Comparison of ENCODE assay signal across 8 cellular contexts in genomic region chr11:2428322-2428795, GRCh38. TPM values are rescaled to one million over a fixed set of nuclear protein-coding genes. Genes with fewer than 3 reads are reported as not detected.
A peak's percentile ranks its signal among the peaks of the same experiment; 100 is the strongest.
DNase-seq lines count a peak whose midpoint lies in the region; ATAC-seq, FAIRE-seq and TF ChIP-seq lines count a peak whose summit lies in the region.

No MANE protein-coding gene starts in this region.

- H3K36me3 ChIP-seq in HAP-1 (replicated peaks) (no peaks in the 10 kb centered on the region), OCI-LY7 (ENCODE audit: insufficient read depth, low read length) (no peaks in the 10 kb centered on the region), trophoblast cell (ENCODE audit: control insufficient read depth in 1 of 2, insufficient read depth in 2 of 2, low read length in 2 of 2) (no peaks in the 10 kb centered on the region), upper lobe of left lung (no peaks in the 10 kb centered on the region)

- CTCF ChIA-PET in OCI-LY7 (lab: Charles Lee; ENCODE audit: unreplicated experiment): no interaction called here

- intact Hi-C loops in OCI-LY7 (cut with micrococcal nuclease; ENCODE audit: unreplicated experiment): loop anchor here (1.0 to 2.0 kb wide), 2 partner anchors 103 to 460 kb away; no protein-coding TSS in a partner anchor

- no peaks in the 10 kb centered on the region for H3K27me3 Mint-ChIP-seq in activated T-helper 17 cell treated with anti-CD3 and anti-CD28 coated beads, Interleukin-2, amount 50 U/mL, for 72 hours

- H3K27me3 ChIP-seq in HAP-1 (ENCODE audit: low read depth) (no peaks in the 10 kb centered on the region), trophoblast cell (ENCODE audit: insufficient read depth, low read length) (no peaks in the 10 kb centered on the region), upper lobe of left lung (no peaks in the 10 kb centered on the region)

- no peaks in the 10 kb centered on the region for H3K79me1 ChIP-seq in trophoblast cell (ENCODE audit: low read length)

- no peaks in the 10 kb centered on the region for H3K36me3 Mint-ChIP-seq in activated T-helper 17 cell treated with anti-CD3 and anti-CD28 coated beads, Interleukin-2, amount 50 U/mL, for 72 hours (ENCODE audit: low read depth)

- no TSS peak for BruUV-seq in OCI-LY7 (replicated peaks; lab: Mats Ljungman, UMichigan)

- H3K4me2 ChIP-seq in OCI-LY7 (ENCODE audit: low read length): no peak overlapping the region
- no peak overlapping the region for H3K4me2 ChIP-seq in trophoblast cell (ENCODE audit: low read length)

- DNase-seq in AG09319 (ENCODE audit: extremely low read depth, low read depth) (peak; percentile 1), HAP-1 (ENCODE audit: low spot score in 2 of 2) (peak; percentile 13 to 86), OCI-LY7 (ENCODE audit: low spot score) (peak; percentile 73), frontal cortex (ENCODE audit: low spot score in 2 of 2) (peak; percentile 62 to 74), trophoblast cell (peak; percentile 17 to 64), upper lobe of left lung (peak in 1 of 2 donors; percentile 79), NCI-H2227 treated with DMSO at 0.1 percent for 48 hours (lab: John Stamatoyannopoulos, UW) (no peak)

- H3K4me1 Mint-ChIP-seq in activated T-helper 17 cell treated with anti-CD3 and anti-CD28 coated beads, Interleukin-2, amount 50 U/mL, for 72 hours: no peaks in the 10 kb centered on the region

- no peaks in the 10 kb centered on the region for H3K9me3 ChIP-seq in HAP-1
- no peaks in the 10 kb centered on the region for H3K9me3 ChIP-seq in OCI-LY7 (ENCODE audit: low read length)
- peaks cover 17% of the 10 kb centered on the region for H3K9me3 ChIP-seq in trophoblast cell (ENCODE audit: insufficient read depth, low read depth, low read length)
- H3K9me3 ChIP-seq in upper lobe of left lung: no peaks in the 10 kb centered on the region

- POLR2A ChIA-PET in OCI-LY7 (lab: Charles Lee): no interaction called here

- H2AK5ac ChIP-seq in trophoblast cell (ENCODE audit: low read length): no peak overlapping the region

- TF ChIP-seq CTCF in AG09319 (IDR thresholded peaks at IDR 0.05; ENCODE audit: low read depth, low read length) (peak; percentile 75), OCI-LY7 (conservative IDR thresholded peaks at IDR 0.05; ENCODE audit: low read length) (peak; percentile 94), upper lobe of left lung (IDR thresholded peaks at IDR 0.05) (peak; percentile 88 to 95 (median 94))

- H4K91ac ChIP-seq in trophoblast cell (ENCODE audit: low read depth, low read length): no peak overlapping the region

- no peaks in the 10 kb centered on the region for H3K9me2 ChIP-seq in OCI-LY7 (ENCODE audit: insufficient read depth, low read length)

- no peak overlapping the region for H4K8ac ChIP-seq in trophoblast cell (ENCODE audit: low read depth, low read length)

- ATAC-seq in activated T-helper 17 cell treated with anti-CD3 and anti-CD28 coated beads, Interleukin-2, amount 50 U/mL, for 72 hours (replicated peaks): peak; percentile 89
- ATAC-seq in upper lobe of left lung (ENCODE audit: low FRiP score in 2 of 2): peak; percentile 64 to 75

- no peak overlapping the region for H3K4me3 Mint-ChIP-seq in activated T-helper 17 cell treated with anti-CD3 and anti-CD28 coated beads, Interleukin-2, amount 50 U/mL, for 72 hours

- H2BK120ac ChIP-seq in trophoblast cell (ENCODE audit: insufficient read depth, low read length, poor library complexity): no peak overlapping the region

- no peak overlapping the region for H3K27ac Mint-ChIP-seq in activated T-helper 17 cell treated with anti-CD3 and anti-CD28 coated beads, Interleukin-2, amount 50 U/mL, for 72 hours

- H3K27ac ChIP-seq in OCI-LY7 (ENCODE audit: low read depth, low read length, poor library complexity, severe bottlenecking) (no peak overlapping the region), trophoblast cell (ENCODE audit: low read depth, low read length) (no peak overlapping the region), upper lobe of left lung (no peak overlapping the region)

- FAIRE-seq in frontal cortex (lab: Jason Lieb, UNC): no peak

- H4K12ac ChIP-seq in trophoblast cell (ENCODE audit: low read depth, low read length): no peak overlapping the region

- no peaks in the 10 kb centered on the region for H3K9me3 Mint-ChIP-seq in activated T-helper 17 cell treated with anti-CD3 and anti-CD28 coated beads, Interleukin-2, amount 50 U/mL, for 72 hours

- H3K4ac ChIP-seq in trophoblast cell (ENCODE audit: low read depth, low read length): no peak overlapping the region

- no peak overlapping the region for H3K18ac ChIP-seq in trophoblast cell (ENCODE audit: low read length)

- H3K9ac ChIP-seq in trophoblast cell (ENCODE audit: low read length): no peak overlapping the region

- H3K79me2 ChIP-seq in OCI-LY7 (ENCODE audit: insufficient read depth, low read depth, low read length) (no peaks in the 10 kb centered on the region), trophoblast cell (ENCODE audit: control insufficient read depth, insufficient read depth, low read length, poor library complexity) (no peaks in the 10 kb centered on the region)

- H3K4me3 ChIP-seq in HAP-1: no peak overlapping the region
- H3K4me3 ChIP-seq in OCI-LY7 (ENCODE audit: low read depth, low read length, poor library complexity, severe bottlenecking): no peak overlapping the region
- H3K4me3 ChIP-seq in trophoblast cell (ENCODE audit: low read depth, low read length): peak overlapping the region; percentile 53
- H3K4me3 ChIP-seq in upper lobe of left lung: no peak overlapping the region

- H2AFZ ChIP-seq in OCI-LY7 (ENCODE audit: low read length) (no peak overlapping the region), trophoblast cell (ENCODE audit: insufficient read depth, low read length, poor library complexity) (no peak overlapping the region)

- H2BK12ac ChIP-seq in trophoblast cell (ENCODE audit: low read length): no peak overlapping the region

- no peak overlapping the region for H3K23ac ChIP-seq in trophoblast cell (ENCODE audit: low read length)

- no peak overlapping the region for H2BK5ac ChIP-seq in trophoblast cell (ENCODE audit: low read depth, low read length, poor library complexity)

- in situ Hi-C loops in HAP-1 (cut with MboI; ENCODE audit: low sequenced_read_pairs): loop anchor here (5.0 kb wide), 2 partner anchors 104 to 469 kb away; no protein-coding TSS in a partner anchor

- no peaks in the 10 kb centered on the region for H4K20me1 ChIP-seq in OCI-LY7 (ENCODE audit: insufficient read depth, low read length)

- no peak for TF ChIP-seq EP300 in upper lobe of left lung (IDR thresholded peaks at IDR 0.05)

- WGBS in trophoblast cell (ENCODE audit: extremely low coverage, insufficient coverage, insufficient read length): 80% methylated on average over 1 of the region's 8 CpGs
- 55 to 61% methylated on average over 8 of the region's 8 CpGs for WGBS in upper lobe of left lung, 2 donors

- no peak for TF ChIP-seq POLR2A in upper lobe of left lung (IDR thresholded peaks at IDR 0.05)

- H3K14ac ChIP-seq in trophoblast cell (ENCODE audit: low read length): no peak overlapping the region

- H3K4me1 ChIP-seq in HAP-1: no peaks in the 10 kb centered on the region
- H3K4me1 ChIP-seq in OCI-LY7 (ENCODE audit: insufficient read depth, low read length, poor library complexity, severe bottlenecking): no peaks in the 10 kb centered on the region
- no peaks in the 10 kb centered on the region for H3K4me1 ChIP-seq in trophoblast cell (ENCODE audit: control insufficient read depth in 1 of 2, insufficient read depth in 2 of 2, low read length in 2 of 2)
- no peaks in the 10 kb centered on the region for H3K4me1 ChIP-seq in upper lobe of left lung

RNA-seq across cellular contexts. Expression of gene TRPM5, which starts 16.0 kb away (rescaled TPM):
- not detected in 2 replicates for total RNA-seq in OCI-LY7 (2014; rRNA removed; shearing (Covaris generic))
- total RNA-seq in OCI-LY7 (2022) (not detected in 2 replicates), frontal cortex (not detected), upper lobe of left lung (not detected)
- not detected for total RNA-seq in activated T-helper 17 cell treated with anti-CD3 and anti-CD28 coated beads, Interleukin-2, amount 50 U/mL, for 72 hours
- 0.03 and 0.04 TPM in 2 replicates for polyA plus RNA-seq in trophoblast cell (2013)

RNA-seq across cellular contexts. Expression of gene KCNQ1, which starts 16.4 kb away (rescaled TPM):
- 0.22 and 0.72 TPM in 2 replicates for total RNA-seq in OCI-LY7 (2014; rRNA removed; shearing (Covaris generic))
- total RNA-seq in OCI-LY7 (2022) (1.3 and 1.8 TPM in 2 replicates), frontal cortex (under 0.01 TPM), upper lobe of left lung (10 to 100 TPM; 18.0 to 45.4 (median 32.7) TPM)
- total RNA-seq in activated T-helper 17 cell treated with anti-CD3 and anti-CD28 coated beads, Interleukin-2, amount 50 U/mL, for 72 hours: 1 to 10 TPM; 7.0 to 9.7 TPM
- polyA plus RNA-seq in trophoblast cell (2013): 0.53 and 0.64 TPM in 2 replicates

RNA-seq across cellular contexts. Expression of gene TSSC4, which starts 27.8 kb away (rescaled TPM):
- 40.4 and 43.5 TPM in 2 replicates for total RNA-seq in OCI-LY7 (2014; rRNA removed; shearing (Covaris generic))
- total RNA-seq in OCI-LY7 (2022): 41.3 and 50.9 TPM in 2 replicates
- 10 to 100 TPM; 19.7 to 58.7 TPM for total RNA-seq in activated T-helper 17 cell treated with anti-CD3 and anti-CD28 coated beads, Interleukin-2, amount 50 U/mL, for 72 hours
- 31.8 TPM for total RNA-seq in frontal cortex
- polyA plus RNA-seq in trophoblast cell (2013): 87.7 and 88.6 TPM in 2 replicates
- 10 to 100 TPM; 28.9 to 69.4 (median 50.3) TPM for total RNA-seq in upper lobe of left lung

RNA-seq across cellular contexts. Expression of gene CD81, which starts 51.2 kb away (rescaled TPM):
- 233 and 290 TPM in 2 replicates for total RNA-seq in OCI-LY7 (2014; rRNA removed; shearing (Covaris generic))
- total RNA-seq in OCI-LY7 (2022) (343 and 404 TPM in 2 replicates), frontal cortex (67.7 TPM), upper lobe of left lung (1,000 to 10,000 TPM in 1 of 6 donors, 100 to 1,000 TPM in 5; 398 to 1,053 (median 787) TPM)
- total RNA-seq in activated T-helper 17 cell treated with anti-CD3 and anti-CD28 coated beads, Interleukin-2, amount 50 U/mL, for 72 hours: 100 to 1,000 TPM; 147 to 170 TPM
- 242 and 246 TPM in 2 replicates for polyA plus RNA-seq in trophoblast cell (2013)
